ENCODE assay signal across 1 cellular context in genomic region chr9:120925535-120926396, GRCh38.
TF ChIP-seq lines count a peak whose summit lies in the region.

No MANE protein-coding gene starts in this region.

TF ChIP-seq in GM12878, 131 proteins besides CTCF, POLR2A, EP300 and RAD21 (continued from another document and continues in another):
- TF ChIP-seq ZBTB11 (CRISPR knock-in tag; IDR thresholded peaks at IDR 0.05) (no peak; the same call in 1 of the 2 replicates), RAD51 (IDR thresholded peaks at IDR 0.05) (no peak), RELA (IDR thresholded peaks at IDR 0.05; ENCODE audit: borderline replicate concordance, partially characterized antibody) (peak; percentile 97), CREB1 (IDR thresholded peaks at IDR 0.05; ENCODE audit: low read depth) (no peak), PAX5 (IDR thresholded peaks at IDR 0.05; ENCODE audit: borderline replicate concordance, low read depth, low read length) (0 out of 2 replicates have a peak, but pooled peaks have one; percentile 41), MYC (IDR thresholded peaks at IDR 0.05; ENCODE audit: insufficient read depth, insufficient read length, insufficient replicate concordance, low read length, severe bottlenecking) (no peak), BCLAF1 (IDR thresholded peaks at IDR 0.05) (0 out of 2 replicates have a peak, but pooled peaks have one; percentile 5), POU2F2 (IDR thresholded peaks at IDR 0.05; ENCODE audit: borderline replicate concordance, low read depth, low read length) (peak; percentile 96), E2F8 (IDR thresholded peaks at IDR 0.05; ENCODE audit: low read depth, partially characterized antibody) (no peak), NKRF (conservative IDR thresholded peaks at IDR 0.05) (0 out of 2 replicates have a peak, but pooled peaks have one; percentile 24), BHLHE40 (IDR thresholded peaks at IDR 0.05; ENCODE audit: borderline replicate concordance in 1 of 2, low read depth in 2 of 2, low read length in 1 of 2) (peak; percentile 36 to 69; a peak in 3 of 4 replicates), CBFB (IDR thresholded peaks at IDR 0.05; ENCODE audit: low read depth) (peak; percentile 94), JUNB (IDR thresholded peaks at IDR 0.05) (peak; percentile 79), MLLT1 (IDR thresholded peaks at IDR 0.05) (peak; percentile 95), SUZ12 (IDR thresholded peaks at IDR 0.05; ENCODE audit: unreplicated experiment) (no peak), SIX5 (IDR thresholded peaks at IDR 0.05; ENCODE audit: low read depth, low read length, severe bottlenecking) (no peak), SMAD5 (IDR thresholded peaks at IDR 0.05; ENCODE audit: low read depth) (peak; percentile 98), ATF7 (IDR thresholded peaks at IDR 0.05; ENCODE audit: low read depth) (peak; percentile 81), PRDM15 (CRISPR knock-in tag; IDR thresholded peaks at IDR 0.05) (no peak), HDGF (IDR thresholded peaks at IDR 0.05) (peak; percentile 60; the same call in 1 of the 2 replicates), FOXK2 (IDR thresholded peaks at IDR 0.05) (no peak), HSF1 (IDR thresholded peaks at IDR 0.05; ENCODE audit: low read depth, low read length) (no peak), IRF4 (IDR thresholded peaks at IDR 0.05; ENCODE audit: low read depth, low read length) (0 out of 2 replicates have a peak, but pooled peaks have one; percentile 35), ZNF622 (IDR thresholded peaks at IDR 0.05) (no peak), DPF2 (IDR thresholded peaks at IDR 0.05) (no peak; the same call in 1 of the 2 replicates), TAF1 (IDR thresholded peaks at IDR 0.05; ENCODE audit: borderline replicate concordance, low read depth, low read length) (peak; percentile 82), SKIL (IDR thresholded peaks at IDR 0.05; ENCODE audit: low read depth, poor library complexity, severe bottlenecking) (peak; percentile 51), SMAD1 (IDR thresholded peaks at IDR 0.05; ENCODE audit: low read depth, partially characterized antibody) (peak; percentile 92), CEBPZ (IDR thresholded peaks at IDR 0.05; ENCODE audit: low read depth, low read length) (no peak)
